ENCODE assay signal across 13 cellular contexts in genomic region chr1:157806431-157807149, GRCh38. TPM values are rescaled to one million over a fixed set of nuclear protein-coding genes. Genes with fewer than 3 reads are reported as not detected.
DNase-seq lines count a peak whose midpoint lies in the region; ATAC-seq, FAIRE-seq and TF ChIP-seq lines count a peak whose summit lies in the region.
"Had no signal": no experiment of that assay in that cellular context is flagged by ENCODE, and none has a peak within 500 bp of the region (broad histone marks: within the 10 kb centered on the region; RNA-seq: fewer than 3 reads in every experiment).

No MANE protein-coding gene starts in this region.

- no peak for TF ChIP-seq CTCF in ovary (IDR thresholded peaks at IDR 0.05)

- 50 to 60% (median 57%) methylated on average over 6 of the region's 6 CpGs for WGBS in ovary, 3 donors

- H3K27me3 Mint-ChIP-seq in naive B cell = no peaks in the 10 kb centered on the region

- DNase-seq in naive B cell (peak; percentile 88), HTR-8/SVneo (ENCODE audit: insufficient read length, low spot score) (no peak), DMS53 (lab: John Stamatoyannopoulos, UW) (no peak), ovary (no peak), inferior parietal cortex (ENCODE audit: extremely low spot score) (no peak)
- DNase-seq: activated T-cell treated with anti-CD3 and anti-CD28 coated beads, Interleukin-2, amount 50 U/mL, for 24 hours; GF-D8 had no signal

- no peak for TF ChIP-seq EP300 in ovary (IDR thresholded peaks at IDR 0.05)

- no peaks in the 10 kb centered on the region for H3K4me1 ChIP-seq in ovary (ENCODE audit: insufficient read depth)

- no peak overlapping the region for H3K27ac ChIP-seq in ovary

- no peaks in the 10 kb centered on the region for H3K36me3 ChIP-seq in ovary

- ATAC-seq in GM18907 (IDR thresholded peaks at IDR 0.05; ENCODE audit: unreplicated experiment) (peak; percentile 95), GM21723 (IDR thresholded peaks at IDR 0.05; ENCODE audit: unreplicated experiment) (peak; percentile 92), HG03439 (IDR thresholded peaks at IDR 0.05; ENCODE audit: unreplicated experiment) (peak; percentile 87), naive B cell (ENCODE audit: low read depth in 2 of 2) (peak; percentile 95 to 96)

- no peaks in the 10 kb centered on the region for H3K27me3 ChIP-seq in ovary

- no peaks in the 10 kb centered on the region for H3K9me3 Mint-ChIP-seq in naive B cell
- H3K9me3 Mint-ChIP-seq: activated T-cell treated with anti-CD3 and anti-CD28 coated beads, Interleukin-2, amount 50 U/mL, for 24 hours; dendritic cell treated with granulocyte-macrophage colony-stimulating factor and Interleukin-4, amounts not matched to agents 40 ng/mL and 50 ng/mL, for 4 days had no signal

- no peak for TF ChIP-seq POLR2A in ovary (IDR thresholded peaks at IDR 0.05)

- H3K4me1 Mint-ChIP-seq in naive B cell = peaks cover 77 to 96% (median 88%) of the 10 kb centered on the region in 3 donors

- FAIRE-seq in HTR-8/SVneo (lab: Jason Lieb, UNC) = no peak

- H3K27ac Mint-ChIP-seq in naive B cell = peak overlapping the region; percentile 83 to 99 (median 96)
- H3K27ac Mint-ChIP-seq: activated T-cell treated with anti-CD3 and anti-CD28 coated beads, Interleukin-2, amount 50 U/mL, for 24 hours; dendritic cell treated with granulocyte-macrophage colony-stimulating factor and Interleukin-4, amounts not matched to agents 40 ng/mL and 50 ng/mL, for 4 days; progenitor cell of endocrine pancreas had no signal

- no peak overlapping the region for H3K4me3 ChIP-seq in ovary

- intact Hi-C loops in ovary (cut with DNase I) = no loop called here

- peak overlapping the region; percentile 56 to 93 (median 84) for H3K4me3 Mint-ChIP-seq in naive B cell
- H3K4me3 Mint-ChIP-seq: activated T-cell treated with anti-CD3 and anti-CD28 coated beads, Interleukin-2, amount 50 U/mL, for 24 hours; dendritic cell treated with granulocyte-macrophage colony-stimulating factor and Interleukin-4, amounts not matched to agents 40 ng/mL and 50 ng/mL, for 4 days had no signal

- peaks cover 48 to 52% of the 10 kb centered on the region in 2 donors for H3K36me3 Mint-ChIP-seq in naive B cell

- no peaks in the 10 kb centered on the region for H3K9me3 ChIP-seq in ovary

RNA-seq across cellular contexts. Expression of gene FCRL1, which starts 13.3 kb away (rescaled TPM):
- polyA plus RNA-seq in naive B cell (ENCODE audit: low read depth in 6 of 6) = 100 to 1,000 TPM; 294 to 743 (median 458) TPM
- under 1 TPM in 1 of 7 donors, not detected in 6; 0.65 TPM for total RNA-seq in ovary
- polyA plus RNA-seq in ovary = under 1 TPM in 1 of 2 donors, not detected in 1; 0.08 TPM
- total RNA-seq: progenitor cell of endocrine pancreas, SK-MEL-5 had no signal

RNA-seq across cellular contexts. Expression of gene FCRL2, which starts 29.7 kb away (rescaled TPM):
- 10 to 100 TPM; 26.1 to 98.4 (median 41.4) TPM for polyA plus RNA-seq in naive B cell (ENCODE audit: low read depth in 6 of 6)
- under 1 TPM in 1 of 7 donors, not detected in 6; 0.11 TPM for total RNA-seq in ovary
- under 1 TPM in 1 of 2 donors, not detected in 1; 0.12 TPM for polyA plus RNA-seq in ovary
- total RNA-seq: progenitor cell of endocrine pancreas had no signal

RNA-seq across cellular contexts. Expression of gene CD5L, which starts 35.0 kb away (rescaled TPM):
- polyA plus RNA-seq in naive B cell (ENCODE audit: low read depth in 6 of 6) (not detected), ovary (under 1 TPM in 1 of 2 donors, not detected in 1; 0.45 TPM)
- total RNA-seq in ovary = under 1 TPM in 1 of 7 donors, not detected in 6; 0.10 TPM
- total RNA-seq: progenitor cell of endocrine pancreas had no signal

Comparison
In these comparisons a context has a peak if more than half of its experiments do, and no peak if none do; other contexts are left out.
1. RNA of gene FCRL1, which starts 13.3 kb away (polyA plus RNA-seq): 294 to 743 TPM in naive B cell; 0.08 TPM in ovary; every median in the first group is over 100 times any median in the second.
2. RNA of gene FCRL2, which starts 29.7 kb away (polyA plus RNA-seq): 26.1 to 98.4 TPM in naive B cell; 0.12 TPM in ovary; every median in the first group is over 10 times any median in the second.
3. Peak in every context shown above with its lines, with median percentiles within 50 percentile points of each other: ATAC-seq.